ENCODE assay signal across 20 cellular contexts in genomic region chr18:75255113-75255512, GRCh38.
"Had no signal": no experiment of that assay in that cellular context is flagged by ENCODE, and none has a peak within 500 bp of the region (broad histone marks: within the 10 kb centered on the region; RNA-seq: fewer than 3 reads in every experiment).

No MANE protein-coding gene starts in this region.

- H3K27me3 ChIP-seq: dorsolateral prefrontal cortex, esophagus squamous epithelium, neural progenitor cell, ovary, stomach had no signal

- H3K27me3 Mint-ChIP-seq: memory B cell; naive thymus-derived CD4-positive, alpha-beta T cell had no signal

- ATAC-seq: left cardiac atrium; lower lobe of right lung; naive thymus-derived CD4-positive, alpha-beta T cell; right cardiac atrium had no signal

- H3K4me1 ChIP-seq: neural progenitor cell had no signal

- DNase-seq: cortex of kidney; dorsolateral prefrontal cortex; effector CD8-positive, alpha-beta T cell; esophagus squamous epithelium; foreskin fibroblast; kidney; left cardiac atrium; left ventricle myocardium inferior; lower lobe of right lung; naive thymus-derived CD4-positive, alpha-beta T cell; nucleus accumbens; ovary; right cardiac atrium; stimulated activated CD4-positive, alpha-beta T cell treated with anti-CD3 and anti-CD28 coated beads, Interleukin-12 subunit alpha, Interleukin-12 subunit beta, amount 100 ng/mL, for 4 hours; stimulated activated naive CD4-positive, alpha-beta T cell; stomach; substantia nigra; trophoblast cell had no signal

- H3K9me3 Mint-ChIP-seq: memory B cell, neural progenitor cell had no signal

- H3K27ac ChIP-seq: lower lobe of right lung, neural progenitor cell had no signal

- H3K4me3 Mint-ChIP-seq: memory B cell; naive thymus-derived CD4-positive, alpha-beta T cell; neural progenitor cell had no signal

- H3K9me3 ChIP-seq: esophagus squamous epithelium, left ventricle myocardium inferior, lower lobe of right lung, ovary, stomach had no signal

- H3K4me3 ChIP-seq: esophagus squamous epithelium, left ventricle myocardium inferior, lower lobe of right lung, neural progenitor cell, ovary, stomach had no signal

- H3K27ac Mint-ChIP-seq: memory B cell, neural progenitor cell had no signal

- H3K36me3 Mint-ChIP-seq: neural progenitor cell had no signal

- H3K36me3 ChIP-seq: esophagus squamous epithelium, left ventricle myocardium inferior, lower lobe of right lung, neural progenitor cell, ovary, stomach had no signal
